ENCODE assay signal across 24 cellular contexts in the genomic region with DNA sequence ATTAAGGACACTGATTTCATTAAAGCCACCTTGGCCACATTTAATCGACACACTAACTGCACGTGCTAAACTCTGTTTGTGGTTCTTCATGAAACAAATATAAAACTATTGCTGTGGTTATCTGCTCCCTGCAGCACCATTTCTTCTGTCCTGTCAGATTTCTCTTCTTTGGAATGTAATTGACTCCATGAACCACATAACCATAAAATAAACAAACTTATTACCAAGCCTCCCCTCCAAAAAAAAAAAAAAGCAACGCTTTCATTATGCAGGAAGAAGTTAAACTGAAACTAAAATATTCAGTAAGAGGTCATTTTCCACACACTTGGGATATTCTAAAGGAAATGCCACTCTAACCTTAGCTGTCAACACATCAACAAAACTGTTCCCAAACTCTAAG.
A peak's percentile ranks its signal among the peaks of the same experiment; 100 is the strongest.
DNase-seq lines count a peak whose midpoint lies in the region; ATAC-seq and TF ChIP-seq lines count a peak whose summit lies in the region.
"Had no signal": no experiment of that assay in that cellular context is flagged by ENCODE, and none has a peak within 500 bp of the region (broad histone marks: within the 10 kb centered on the region; RNA-seq: fewer than 3 reads in every experiment).

No MANE protein-coding gene starts in this region.

- H3K27ac Mint-ChIP-seq in MCF 10A (ENCODE audit: low read depth, unreplicated experiment) = peak overlapping the region; percentile 11
- H3K27ac Mint-ChIP-seq in naive thymus-derived CD8-positive, alpha-beta T cell = no peak overlapping the region
- no peak overlapping the region for H3K27ac Mint-ChIP-seq in naive thymus-derived CD4-positive, alpha-beta T cell
- H3K27ac Mint-ChIP-seq: CD8-positive, alpha-beta T cell had no signal

- H3K9ac ChIP-seq in mammary epithelial cell (ENCODE audit: insufficient read depth, low read length) = no peak overlapping the region

- in situ Hi-C loops in mammary epithelial cell (cut with MboI; ENCODE audit: low sequenced_read_pairs in 2 of 2) = no loop called here

- H3K27me3 ChIP-seq in mammary epithelial cell (ENCODE audit: insufficient read depth, low read length) = no peaks in the 10 kb centered on the region
- no peaks in the 10 kb centered on the region for H3K27me3 ChIP-seq in SJSA1 (replicated peaks)
- H3K27me3 ChIP-seq in naive thymus-derived CD4-positive, alpha-beta T cell (ENCODE audit: control insufficient read depth in 2 of 2, insufficient read depth in 2 of 2, low read length in 2 of 2) = no peaks in the 10 kb centered on the region

- H3K27ac ChIP-seq in mammary epithelial cell (ENCODE audit: insufficient read depth, low read depth, low read length) (no peak overlapping the region), SJSA1 (peak overlapping the region; percentile 59)
- H3K27ac ChIP-seq in naive thymus-derived CD4-positive, alpha-beta T cell (ENCODE audit: low read depth, low read length) = no peak overlapping the region
- H3K27ac ChIP-seq: 22Rv1 had no signal

- intact Hi-C loops in MCF 10A (cut with micrococcal nuclease) = no loop called here
- intact Hi-C loops in mammary epithelial cell (cut with micrococcal nuclease) = no loop called here
- intact Hi-C loops in naive thymus-derived CD4-positive, alpha-beta T cell (cut with micrococcal nuclease) = no loop called here

- no peaks in the 10 kb centered on the region for H3K9me3 Mint-ChIP-seq in MCF 10A (ENCODE audit: unreplicated experiment)
- H3K9me3 Mint-ChIP-seq in naive thymus-derived CD8-positive, alpha-beta T cell = peaks cover 0 to 10% (median 0%) of the 10 kb centered on the region in 9 donors
- peaks cover 0 to 9% (median 0%) of the 10 kb centered on the region in 11 donors for H3K9me3 Mint-ChIP-seq in naive thymus-derived CD4-positive, alpha-beta T cell
- H3K9me3 Mint-ChIP-seq: CD8-positive, alpha-beta T cell had no signal

- H3K79me2 ChIP-seq in mammary epithelial cell (ENCODE audit: insufficient read depth, low read length) = no peaks in the 10 kb centered on the region

- WGBS in mammary epithelial cell (ENCODE audit: low coverage, missing lambda C conversion rate) = 65% methylated on average over 3 of the region's 3 CpGs

- H3K4me3 Mint-ChIP-seq in MCF 10A (ENCODE audit: unreplicated experiment) = no peak overlapping the region
- no peak overlapping the region for H3K4me3 Mint-ChIP-seq in naive thymus-derived CD8-positive, alpha-beta T cell
- no peak overlapping the region for H3K4me3 Mint-ChIP-seq in naive thymus-derived CD4-positive, alpha-beta T cell
- H3K4me3 Mint-ChIP-seq: CD8-positive, alpha-beta T cell had no signal

- H3K36me3 ChIP-seq in mammary epithelial cell (ENCODE audit: insufficient read depth, low read length) = no peaks in the 10 kb centered on the region
- no peaks in the 10 kb centered on the region for H3K36me3 ChIP-seq in SJSA1
- no peaks in the 10 kb centered on the region for H3K36me3 ChIP-seq in naive thymus-derived CD4-positive, alpha-beta T cell (ENCODE audit: control insufficient read depth in 2 of 3, insufficient read depth in 3 of 3, low read length in 3 of 3)

- no peak overlapping the region for H2AFZ ChIP-seq in mammary epithelial cell (ENCODE audit: low read depth, low read length)

- no peak for ATAC-seq in naive thymus-derived CD8-positive, alpha-beta T cell
- no peak for ATAC-seq in naive thymus-derived CD4-positive, alpha-beta T cell
- ATAC-seq: CD8-positive, alpha-beta T cell; HepG2; K562; Right ventricle myocardium inferior had no signal

- dilution Hi-C loops in mammary epithelial cell (cut with HindIII; ENCODE audit: low sequenced_read_pairs) = no loop called here

- no peaks in the 10 kb centered on the region for H3K9me3 ChIP-seq in mammary epithelial cell (replicated peaks; ENCODE audit: insufficient read depth, low read length)
- H3K9me3 ChIP-seq in SJSA1 (replicated peaks) = no peaks in the 10 kb centered on the region
- no peaks in the 10 kb centered on the region for H3K9me3 ChIP-seq in naive thymus-derived CD4-positive, alpha-beta T cell (ENCODE audit: control insufficient read depth in 2 of 3, low read length in 3 of 3)

- H3K27me3 Mint-ChIP-seq in MCF 10A (ENCODE audit: insufficient read depth, unreplicated experiment) = no peaks in the 10 kb centered on the region
- peaks cover 0 to 8% (median 2%) of the 10 kb centered on the region in 5 donors for H3K27me3 Mint-ChIP-seq in naive thymus-derived CD8-positive, alpha-beta T cell
- H3K27me3 Mint-ChIP-seq in naive thymus-derived CD4-positive, alpha-beta T cell = peaks cover 0 to 4% (median 0%) of the 10 kb centered on the region in 5 donors

- no peak overlapping the region for H3K4me2 ChIP-seq in mammary epithelial cell (ENCODE audit: insufficient read depth, low read depth, low read length)

- H4K20me1 ChIP-seq in mammary epithelial cell (ENCODE audit: insufficient read depth, low read length) = peaks cover 2% of the 10 kb centered on the region

- BruUV-seq in MCF 10A (replicated peaks; lab: Mats Ljungman, UMichigan) (no TSS peak), mammary epithelial cell (replicated peaks; lab: Mats Ljungman, UMichigan) (no TSS peak)

- no peaks in the 10 kb centered on the region for H3K36me3 Mint-ChIP-seq in MCF 10A (ENCODE audit: insufficient read depth, unreplicated experiment)
- no peaks in the 10 kb centered on the region for H3K36me3 Mint-ChIP-seq in naive thymus-derived CD8-positive, alpha-beta T cell
- no peaks in the 10 kb centered on the region for H3K36me3 Mint-ChIP-seq in naive thymus-derived CD4-positive, alpha-beta T cell
- H3K36me3 Mint-ChIP-seq: CD8-positive, alpha-beta T cell had no signal

- POLR2A ChIA-PET in MCF 10A (lab: Yijun Ruan, JAX) = no interaction called here
- POLR2A ChIA-PET in naive thymus-derived CD8-positive, alpha-beta T cell (lab: Charles Lee) = no interaction called here
- POLR2A ChIA-PET in naive thymus-derived CD4-positive, alpha-beta T cell (lab: Charles Lee) = no interaction called here

- peaks cover 25% of the 10 kb centered on the region for H3K4me1 Mint-ChIP-seq in MCF 10A (ENCODE audit: insufficient read depth, unreplicated experiment)
- no peaks in the 10 kb centered on the region for H3K4me1 Mint-ChIP-seq in naive thymus-derived CD8-positive, alpha-beta T cell
- peaks cover 0 to 2% (median 0%) of the 10 kb centered on the region in 7 donors for H3K4me1 Mint-ChIP-seq in naive thymus-derived CD4-positive, alpha-beta T cell

- TF ChIP-seq CTCF in MCF 10A (IDR thresholded peaks at IDR 0.05; ENCODE audit: unreplicated experiment) = no peak
- no peak for TF ChIP-seq CTCF in mammary epithelial cell (conservative IDR thresholded peaks at IDR 0.05 in 1 of 2, IDR thresholded peaks at IDR 0.05 in 1 of 2; ENCODE audit: extremely low read depth in 1 of 2, insufficient read depth in 1 of 2, low read depth in 1 of 2, low read length in 2 of 2)
- TF ChIP-seq CTCF in fibroblast of villous mesenchyme (IDR thresholded peaks at IDR 0.05; ENCODE audit: insufficient read depth, low read depth, low read length) = no peak

- CTCF ChIA-PET in MCF 10A (lab: Yijun Ruan, JAX) (no interaction called here), mammary epithelial cell (lab: Charles Lee; ENCODE audit: low non-redundant PET) (no interaction called here)
- CTCF ChIA-PET in naive thymus-derived CD4-positive, alpha-beta T cell (lab: Charles Lee) = no interaction called here

- H3K4me3 ChIP-seq in mammary epithelial cell (replicated peaks in 1 of 3; ENCODE audit: insufficient read depth in 1 of 3, low read depth in 2 of 3, low read length in 3 of 3) (no peak overlapping the region), SJSA1 (no peak overlapping the region), fibroblast of villous mesenchyme (ENCODE audit: low read depth, low read length) (no peak overlapping the region)
- H3K4me3 ChIP-seq in naive thymus-derived CD4-positive, alpha-beta T cell (ENCODE audit: low read length) = no peak overlapping the region
- H3K4me3 ChIP-seq: K562 had no signal

- H3K4me1 ChIP-seq in mammary epithelial cell (ENCODE audit: insufficient read depth, low read length) (no peaks in the 10 kb centered on the region), SJSA1 (replicated peaks) (peaks cover 55% of the 10 kb centered on the region)
- H3K4me1 ChIP-seq in naive thymus-derived CD4-positive, alpha-beta T cell (ENCODE audit: control insufficient read depth in 2 of 2, insufficient read depth in 2 of 2, low read length in 2 of 2) = no peaks in the 10 kb centered on the region

- DNase-seq in MCF 10A (ENCODE audit: unreplicated experiment) = no peak
- DNase-seq in mammary epithelial cell = no peak
- peak in 1 of 2 experiments; percentile 82 for DNase-seq in SJSA1 (ENCODE audit: low read depth in 1 of 2, low spot score in 2 of 2)
- DNase-seq in fibroblast of villous mesenchyme (ENCODE audit: low read depth) = peak; percentile 9
- DNase-seq in naive thymus-derived CD8-positive, alpha-beta T cell = no peak
- no peak for DNase-seq in ureter (ENCODE audit: low spot score)
- DNase-seq in NCI-H2081 treated with DMSO at 0.1 percent for 48 hours (lab: John Stamatoyannopoulos, UW) = no peak
- DNase-seq in naive thymus-derived CD4-positive, alpha-beta T cell = no peak
- DNase-seq: AML-193; C1 segment of cervical spinal cord; Calu3; CD8-positive, alpha-beta T cell; DMS153; GDM1; NCI-H1105; NCI-H146; NCI-H2029; NCI-H345; NCI-H524 treated with DMSO at 0.1 percent for 48 hours; NCI-H82 had no signal
